14 cellular contexts compared by ENCODE assay signal in the genomic region with DNA sequence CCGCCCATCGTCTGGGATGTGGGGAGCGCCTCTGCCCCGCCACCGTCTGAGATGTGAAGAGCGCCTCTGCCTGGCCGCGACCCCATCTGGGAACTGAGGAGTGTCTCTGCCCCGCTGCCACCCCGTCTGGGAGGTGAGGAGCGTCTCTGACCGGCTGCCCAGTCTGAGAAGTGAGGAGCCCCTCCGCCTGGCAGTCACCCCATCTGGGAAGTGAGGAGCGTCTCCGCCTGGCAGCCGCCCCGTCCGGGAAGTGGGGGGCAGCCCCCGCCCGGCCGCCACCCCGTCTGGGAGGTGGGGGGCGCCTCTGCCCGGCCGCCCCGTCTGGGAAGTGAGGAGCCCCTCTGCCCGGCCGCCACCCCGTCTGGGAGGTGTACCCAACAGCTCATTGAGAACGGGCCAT. TPM values are rescaled to one million over a fixed set of nuclear protein-coding genes. Genes with fewer than 3 reads are reported as not detected.
"Had no signal": no experiment of that assay in that cellular context is flagged by ENCODE, and none has a peak within 500 bp of the region (broad histone marks: within the 10 kb centered on the region; RNA-seq: fewer than 3 reads in every experiment).

No MANE protein-coding gene starts in this region.

RNA-seq across cellular contexts. Expression of gene DGAT2L6, which starts 54.3 kb away (rescaled TPM):
- total RNA-seq: stomach, subcutaneous adipose tissue, temporal lobe, testis, thoracic aorta, thyroid gland, tibial nerve, transverse colon, upper lobe of left lung, upper lobe of right lung, ureter, urinary bladder, uterus, vagina had no signal
